4 cellular contexts compared by ENCODE assay signal in genomic region chr11:48342505-48342904, GRCh38. TPM values are rescaled to one million over a fixed set of nuclear protein-coding genes. Genes with fewer than 3 reads are reported as not detected.
"Had no signal": no experiment of that assay in that cellular context is flagged by ENCODE, and none has a peak within 500 bp of the region (broad histone marks: within the 10 kb centered on the region; RNA-seq: fewer than 3 reads in every experiment).

No MANE protein-coding gene starts in this region.

RNA-seq across cellular contexts. Expression of gene OR4C3, which starts 17.8 kb away (rescaled TPM):
- total RNA-seq: LHCN-M2, M059J, MCF 10A, NCI-H460 had no signal

RNA-seq across cellular contexts. Expression of gene OR4C5, which starts 23.8 kb away (rescaled TPM):
- total RNA-seq: LHCN-M2, M059J, MCF 10A, NCI-H460 had no signal

RNA-seq across cellular contexts. Expression of gene OR4S1, which starts 36.5 kb away (rescaled TPM):
- total RNA-seq: LHCN-M2, M059J, MCF 10A, NCI-H460 had no signal
